ENCODE assay signal across 23 cellular contexts in genomic region chr16:88680554-88681083, GRCh38. TPM values are rescaled to one million over a fixed set of nuclear protein-coding genes. Genes with fewer than 3 reads are reported as not detected.
DNase-seq lines count a peak whose midpoint lies in the region; ATAC-seq, FAIRE-seq and TF ChIP-seq lines count a peak whose summit lies in the region.
"Had no signal": no experiment of that assay in that cellular context is flagged by ENCODE, and none has a peak within 500 bp of the region (broad histone marks: within the 10 kb centered on the region; RNA-seq: fewer than 3 reads in every experiment).

No MANE protein-coding gene starts in this region.

- peaks cover 23 to 49% (median 37%) of the 10 kb centered on the region in 4 donors for H3K4me1 Mint-ChIP-seq in CD4-positive, alpha-beta memory T cell
- H3K4me1 Mint-ChIP-seq in T-cell, result peaks cover 40 to 45% (median 44%) of the 10 kb centered on the region in 3 donors
- H3K4me1 Mint-ChIP-seq: brain had no signal

- peaks cover 37% of the 10 kb centered on the region for H3K36me3 ChIP-seq in CD4-positive, alpha-beta memory T cell (ENCODE audit: insufficient read depth, low read length)
- H3K36me3 ChIP-seq in H1 (ENCODE audit: control insufficient read depth in 2 of 4, insufficient read depth in 4 of 4, low read length in 3 of 4), result no peaks in the 10 kb centered on the region
- H3K36me3 ChIP-seq: tibial artery had no signal

- POLR2A ChIA-PET in CD4-positive, alpha-beta memory T cell (lab: Charles Lee; ENCODE audit: partially characterized antibody), result interaction anchor here (1.7 to 8.0 kb wide), 4 partner anchors 10 to 60 kb away, joined by 4 to 91 read pairs (median 14); partner anchors contain the start of genes CTU2, MVD and RNF166
- POLR2A ChIA-PET in T-cell (lab: Charles Lee) (interaction anchor here (0.6 kb wide), 3 partner anchors 22 to 59 kb away, joined by 3 to 6 read pairs (median 3); no protein-coding TSS in a partner anchor), H1 (lab: Charles Lee; ENCODE audit: partially characterized antibody) (interaction anchor here (1.1 to 2.7 kb wide), 3 partner anchors 8 to 18 kb away, joined by 3 to 9 read pairs (median 3); partner anchors contain the start of gene MVD)

- DNase-seq in CD4-positive, alpha-beta memory T cell, result no peak
- DNase-seq in GM12865 (ENCODE audit: low read depth), result no peak
- no peak for DNase-seq in T-cell
- no peak for DNase-seq in H1 (ENCODE audit: low read depth in 1 of 2, low spot score in 2 of 2)
- DNase-seq in amygdala (lab: John Stamatoyannopoulos, UW), result no peak
- DNase-seq in NCI-H1048 (lab: John Stamatoyannopoulos, UW), result no peak
- no peak for DNase-seq in NCI-H2081 (lab: John Stamatoyannopoulos, UW)
- DNase-seq: activated gamma-delta T cell; AML-193; DMS 273 treated with DMSO at 0.1 percent for 48 hours; NCI-H1694; NCI-H345; NK-92 treated with Interleukin-12 subunit alpha and Interleukin-12 subunit beta, amount 100 ng/mL, for 24 hours; SW 1271; tibial artery had no signal

- H2BK120ac ChIP-seq in H1 (replicated peaks; ENCODE audit: low read depth, low read length), result no peak overlapping the region

- no peak for TF ChIP-seq EP300 in H1 (IDR thresholded peaks at IDR 0.05; ENCODE audit: borderline replicate concordance in 1 of 2, low read depth in 2 of 2, low read length in 2 of 2)

- H2BK15ac ChIP-seq in H1 (ENCODE audit: low read length), result no peak overlapping the region

- H3K14ac ChIP-seq in H1 (ENCODE audit: insufficient read length), result no peak overlapping the region

- ATAC-seq in T-cell (replicated peaks in 1 of 4), result no peak
- no peak for ATAC-seq in GM19035 (IDR thresholded peaks at IDR 0.05; ENCODE audit: unreplicated experiment)

- intact Hi-C loops in CD4-positive, alpha-beta memory T cell (cut with micrococcal nuclease), result loop anchor here (1.0 kb wide), 1 partner anchor 21 kb away; no protein-coding TSS in a partner anchor

- no peaks in the 10 kb centered on the region for H3K9me3 Mint-ChIP-seq in CD4-positive, alpha-beta memory T cell
- no peaks in the 10 kb centered on the region for H3K9me3 Mint-ChIP-seq in T-cell
- H3K9me3 Mint-ChIP-seq: brain, neural crest cell had no signal

- H3K4me3 Mint-ChIP-seq in CD4-positive, alpha-beta memory T cell, result peak overlapping the region in 7 of 8 donors; percentile 35 to 90 (median 74)
- peak overlapping the region in 1 of 3 donors; percentile 72 for H3K4me3 Mint-ChIP-seq in T-cell
- H3K4me3 Mint-ChIP-seq: brain, neural crest cell had no signal

- no peak for TF ChIP-seq RAD21 in H1 (IDR thresholded peaks at IDR 0.05 in 1 of 2, conservative IDR thresholded peaks at IDR 0.05 in 1 of 2; ENCODE audit: low read depth in 2 of 2, low read length in 2 of 2)

- no peaks in the 10 kb centered on the region for H3K79me2 ChIP-seq in H1 (ENCODE audit: control insufficient read depth in 1 of 2, insufficient read depth in 2 of 2, low read length in 2 of 2)

- TF ChIP-seq POLR2A in H1 (IDR thresholded peaks at IDR 0.05; ENCODE audit: control extremely low read depth in 1 of 2, low read depth in 2 of 2, low read length in 2 of 2), result no peak

- H3K27me3 ChIP-seq in CD4-positive, alpha-beta memory T cell (ENCODE audit: insufficient read depth, low read length), result no peaks in the 10 kb centered on the region
- H3K27me3 ChIP-seq in H1 (replicated peaks in 1 of 4; ENCODE audit: control insufficient read depth in 3 of 4, extremely low read depth in 1 of 4, insufficient read depth in 3 of 4, low read length in 3 of 4), result peaks cover 0 to 2% (median 0%) of the 10 kb centered on the region in 4 experiments; a peak in 1 of 7 replicates

- H3K27me3 Mint-ChIP-seq in CD4-positive, alpha-beta memory T cell, result no peaks in the 10 kb centered on the region
- no peaks in the 10 kb centered on the region for H3K27me3 Mint-ChIP-seq in T-cell

- H2AFZ ChIP-seq in H1 (ENCODE audit: low read length), result no peak overlapping the region

- no peak overlapping the region for H3K56ac ChIP-seq in H1 (replicated peaks; ENCODE audit: insufficient read length, low read depth, low read length)

- H3K18ac ChIP-seq in H1 (ENCODE audit: extremely low read depth, low read length), result no peak overlapping the region

- H3K4me1 ChIP-seq in CD4-positive, alpha-beta memory T cell (ENCODE audit: insufficient read depth, low read length), result peaks cover 45% of the 10 kb centered on the region
- H3K4me1 ChIP-seq in H1 (replicated peaks in 1 of 4; ENCODE audit: control insufficient read depth in 3 of 4, insufficient read depth in 4 of 4, low read length in 3 of 4), result peaks cover 0 to 5% (median 1%) of the 10 kb centered on the region in 4 experiments; a peak in 2 of 7 replicates

- peak overlapping the region in 6 of 7 donors; percentile 91 to 98 (median 94) for H3K27ac Mint-ChIP-seq in CD4-positive, alpha-beta memory T cell
- peak overlapping the region; percentile 94 to 97 for H3K27ac Mint-ChIP-seq in T-cell
- H3K27ac Mint-ChIP-seq: brain had no signal

- no peak overlapping the region for H2AK5ac ChIP-seq in H1 (ENCODE audit: low read depth, low read length)

- peaks cover 3 to 22% of the 10 kb centered on the region in 2 donors for H3K36me3 Mint-ChIP-seq in CD4-positive, alpha-beta memory T cell
- H3K36me3 Mint-ChIP-seq in T-cell, result no peaks in the 10 kb centered on the region
- H3K36me3 Mint-ChIP-seq: brain had no signal

- H3K4me3 ChIP-seq in CD4-positive, alpha-beta memory T cell (ENCODE audit: low read length in 2 of 2), result no peak overlapping the region
- H3K4me3 ChIP-seq in GM12865 (ENCODE audit: low read depth, low read length), result peak overlapping the region; percentile 39
- H3K4me3 ChIP-seq in H1 (ENCODE audit: extremely low read depth in 1 of 4, insufficient read depth in 2 of 4, low read depth in 3 of 4, low read length in 4 of 4), result no peak overlapping the region
- H3K4me3 ChIP-seq: tibial artery had no signal

- no peaks in the 10 kb centered on the region for H3K9me3 ChIP-seq in CD4-positive, alpha-beta memory T cell (ENCODE audit: control insufficient read depth in 1 of 2, low read length in 2 of 2)
- no peaks in the 10 kb centered on the region for H3K9me3 ChIP-seq in H1 (ENCODE audit: insufficient read depth in 2 of 2, low read depth in 1 of 2, low read length in 1 of 2)
- H3K9me3 ChIP-seq: tibial artery had no signal

- WGBS in H1 (ENCODE audit: extremely low coverage in 1 of 2, insufficient coverage in 1 of 2, insufficient read length in 1 of 2, insufficient replicate concordance in 2 of 2, low coverage in 1 of 2, low lambda C conversion rate in 2 of 2, missing lambda C conversion rate in 1 of 2), 2 experiments, result 89% methylated on average over 5 of the region's 5 CpGs; no CpG with 5 or more reads in 1 of the 2 experiments

- CTCF ChIA-PET in CD4-positive, alpha-beta memory T cell (lab: Charles Lee; ENCODE audit: partially characterized antibody), result interaction anchor here (0.8 to 2.2 kb wide), 7 partner anchors 9 to 81 kb away, joined by 3 to 10 read pairs (median 3); no protein-coding TSS in a partner anchor
- CTCF ChIA-PET in T-cell (lab: Charles Lee) (interaction anchor here in 1 of 2 donors (0.5 to 0.6 kb wide), 2 partner anchors 26 to 79 kb away, joined by 3 read pairs; partner anchors contain the start of genes CTU2 and RNF166), H1 (lab: Charles Lee; ENCODE audit: partially characterized antibody) (interaction anchor here (0.6 to 2.8 kb wide), 15 partner anchors 9 to 1725 kb away, joined by 3 to 33 read pairs (median 4); partner anchors contain the start of gene MVD)

- no peak overlapping the region for H3K9ac ChIP-seq in H1 (replicated peaks in 1 of 4; ENCODE audit: extremely low read depth in 1 of 4, low read depth in 3 of 4, low read length in 3 of 4)

- H3K23ac ChIP-seq in H1 (ENCODE audit: insufficient read length), result no peak overlapping the region

- no peak overlapping the region for H3K4me2 ChIP-seq in H1 (ENCODE audit: insufficient read depth in 1 of 2, low read depth in 2 of 2, low read length in 2 of 2)

- no peak overlapping the region for H2BK12ac ChIP-seq in H1 (ENCODE audit: low read depth, low read length)

- H3K4ac ChIP-seq in H1 (replicated peaks; ENCODE audit: insufficient read length, low read depth, low read length), result no peak overlapping the region

- H3K27ac ChIP-seq in CD4-positive, alpha-beta memory T cell (ENCODE audit: low read depth, low read length), result peak overlapping the region; percentile 58
- H3K27ac ChIP-seq in H1 (ENCODE audit: low read depth, low read length), result no peak overlapping the region
- H3K27ac ChIP-seq: tibial artery had no signal

- no peak overlapping the region for H4K5ac ChIP-seq in H1 (ENCODE audit: insufficient read length, low read depth, low read length)

- H4K20me1 ChIP-seq in H1 (replicated peaks in 1 of 2; ENCODE audit: control insufficient read depth in 1 of 2, insufficient read depth in 2 of 2, low read length in 2 of 2), result peaks cover 0 to 2% of the 10 kb centered on the region in 2 experiments

- H4K91ac ChIP-seq in H1 (replicated peaks; ENCODE audit: insufficient read length, low read length), result no peak overlapping the region

- H4K8ac ChIP-seq in H1 (ENCODE audit: extremely low read depth, insufficient read depth, low read length), result no peak overlapping the region

- H2BK20ac ChIP-seq in H1 (ENCODE audit: low read length), result 0 out of 2 replicates have a peak overlapping the region, but pooled peaks have one; percentile 48

- H2BK5ac ChIP-seq in H1 (ENCODE audit: low read depth, low read length), result no peak overlapping the region

- no peak for FAIRE-seq in H1 (lab: Jason Lieb, UNC)
- FAIRE-seq: colon, endothelial cell of umbilical vein, HTR-8/SVneo had no signal

- H3K23me2 ChIP-seq in H1 (ENCODE audit: low read depth, low read length), result peaks cover 6% of the 10 kb centered on the region; the same call in 1 of the 2 replicates

- no peak for TF ChIP-seq CTCF in GM12865 (IDR thresholded peaks at IDR 0.05; ENCODE audit: insufficient read depth, low read depth, low read length, missing control alignments)
- no peak for TF ChIP-seq CTCF in H1 (IDR thresholded peaks at IDR 0.05; ENCODE audit: control extremely low read depth in 1 of 3, insufficient read depth in 1 of 3, low read depth in 1 of 3, low read length in 3 of 3)

- no peaks in the 10 kb centered on the region for H3K79me1 ChIP-seq in H1 (ENCODE audit: low read depth, low read length)

RNA-seq across cellular contexts. Expression of gene SNAI3, which starts 5.7 kb away (rescaled TPM):
- 10 to 100 TPM; 14.0 to 15.7 TPM for total RNA-seq in CD4-positive, alpha-beta memory T cell
- 10 to 100 TPM; 11.6 to 22.9 TPM for polyA plus RNA-seq in CD4-positive, alpha-beta memory T cell
- 10 to 100 TPM in 3 of 5 donors, 1 to 10 TPM in 2; 5.2 to 20.4 (median 17.2) TPM for total RNA-seq in T-cell
- total RNA-seq in H1 (2021; fragmentation: NEBNext Ultra II Directional; extraction: Animal tissue kit (Norgen Biotek cat#: 25700)), result 8.5 and 8.7 TPM in 2 replicates
- polyA plus RNA-seq in H1 (2011; rRNA removed), result 13.3 and 15.8 TPM in 2 replicates
- 9.4 TPM for polyA plus RNA-seq in H1 (2011; cell fraction: cytosol; rRNA removed)
- 11.3 TPM for polyA plus RNA-seq in H1 (2011; cell fraction: nucleus; rRNA removed)
- 5.5 to 8.7 TPM (median 8.3 TPM) in 4 replicates for polyA plus RNA-seq in H1 (2012, experiment 1 of 2)
- polyA plus RNA-seq in H1 (2012, experiment 2 of 2), result 9.6 TPM
- 9.0 TPM for polyA plus RNA-seq in H1 (2013, experiment 1 of 2)
- polyA plus RNA-seq in H1 (2013, experiment 2 of 2), result 9.0 TPM
- polyA minus RNA-seq in H1 (2011; rRNA and poly(A)+ RNA removed), result 4.3 and 5.2 TPM in 2 replicates
- polyA minus RNA-seq in H1 (2011; cell fraction: cytosol; rRNA and poly(A)+ RNA removed), result 7.3 TPM
- polyA minus RNA-seq in H1 (2011; cell fraction: nucleus; rRNA and poly(A)+ RNA removed), result 4.7 TPM
- total RNA-seq: fibroblast of villous mesenchyme, M059J, neural crest cell had no signal

RNA-seq across cellular contexts. Expression of gene MVD, which starts 17.7 kb away (rescaled TPM):
- total RNA-seq in CD4-positive, alpha-beta memory T cell, result 10 to 100 TPM; 49.2 to 57.0 TPM
- polyA plus RNA-seq in CD4-positive, alpha-beta memory T cell, result 10 to 100 TPM; 15.6 to 22.7 TPM
- total RNA-seq in T-cell, result 10 to 100 TPM; 52.3 to 81.4 (median 63.4) TPM
- 77.3 and 80.6 TPM in 2 replicates for total RNA-seq in H1 (2021; fragmentation: NEBNext Ultra II Directional; extraction: Animal tissue kit (Norgen Biotek cat#: 25700))
- polyA plus RNA-seq in H1 (2011; rRNA removed), result 47.2 and 72.1 TPM in 2 replicates
- polyA plus RNA-seq in H1 (2011; cell fraction: cytosol; rRNA removed), result 74.6 TPM
- 130 TPM for polyA plus RNA-seq in H1 (2011; cell fraction: nucleus; rRNA removed)
- polyA plus RNA-seq in H1 (2012, experiment 1 of 2), result 52.7 to 95.2 TPM (median 88.5 TPM) in 4 replicates
- 64.7 TPM for polyA plus RNA-seq in H1 (2012, experiment 2 of 2)
- 71.4 TPM for polyA plus RNA-seq in H1 (2013, experiment 1 of 2)
- 71.3 TPM for polyA plus RNA-seq in H1 (2013, experiment 2 of 2)
- 15.9 and 21.7 TPM in 2 replicates for polyA minus RNA-seq in H1 (2011; rRNA and poly(A)+ RNA removed)
- 39.8 TPM for polyA minus RNA-seq in H1 (2011; cell fraction: cytosol; rRNA and poly(A)+ RNA removed)
- 41.1 TPM for polyA minus RNA-seq in H1 (2011; cell fraction: nucleus; rRNA and poly(A)+ RNA removed)

RNA-seq across cellular contexts. Expression of gene RNF166, which starts 25.6 kb away (rescaled TPM):
- 100 to 1,000 TPM; 129 to 137 TPM for total RNA-seq in CD4-positive, alpha-beta memory T cell
- polyA plus RNA-seq in CD4-positive, alpha-beta memory T cell, result 10 to 100 TPM; 90.5 to 92.9 TPM
- total RNA-seq in T-cell, result 100 to 1,000 TPM; 246 to 369 (median 264) TPM
- total RNA-seq in H1 (2021; fragmentation: NEBNext Ultra II Directional; extraction: Animal tissue kit (Norgen Biotek cat#: 25700)), result 28.7 and 31.2 TPM in 2 replicates
- polyA plus RNA-seq in H1 (2011; rRNA removed), result 29.8 and 36.6 TPM in 2 replicates
- polyA plus RNA-seq in H1 (2011; cell fraction: cytosol; rRNA removed), result 33.3 TPM
- 86.5 TPM for polyA plus RNA-seq in H1 (2011; cell fraction: nucleus; rRNA removed)
- polyA plus RNA-seq in H1 (2012, experiment 1 of 2), result 11.9 to 24.8 TPM (median 22.4 TPM) in 4 replicates
- 21.8 TPM for polyA plus RNA-seq in H1 (2012, experiment 2 of 2)
- polyA plus RNA-seq in H1 (2013, experiment 1 of 2), result 24.2 TPM
- polyA plus RNA-seq in H1 (2013, experiment 2 of 2), result 22.1 TPM
- polyA minus RNA-seq in H1 (2011; rRNA and poly(A)+ RNA removed), result 11.7 and 12.3 TPM in 2 replicates
- 23.6 TPM for polyA minus RNA-seq in H1 (2011; cell fraction: cytosol; rRNA and poly(A)+ RNA removed)
- polyA minus RNA-seq in H1 (2011; cell fraction: nucleus; rRNA and poly(A)+ RNA removed), result 24.6 TPM

RNA-seq across cellular contexts. Expression of gene CTU2, which starts 25.7 kb away (rescaled TPM):
- total RNA-seq in CD4-positive, alpha-beta memory T cell, result 10 to 100 TPM; 20.4 to 21.1 TPM
- 10 to 100 TPM; 11.5 to 13.6 TPM for polyA plus RNA-seq in CD4-positive, alpha-beta memory T cell
- 10 to 100 TPM; 30.1 to 39.5 (median 38.6) TPM for total RNA-seq in T-cell
- 42.9 and 49.7 TPM in 2 replicates for total RNA-seq in H1 (2021; fragmentation: NEBNext Ultra II Directional; extraction: Animal tissue kit (Norgen Biotek cat#: 25700))
- 32.7 and 45.4 TPM in 2 replicates for polyA plus RNA-seq in H1 (2011; rRNA removed)
- polyA plus RNA-seq in H1 (2011; cell fraction: cytosol; rRNA removed), result 29.7 TPM
- polyA plus RNA-seq in H1 (2011; cell fraction: nucleus; rRNA removed), result 60.2 TPM
- 22.3 to 36.0 TPM (median 28.1 TPM) in 4 replicates for polyA plus RNA-seq in H1 (2012, experiment 1 of 2)
- polyA plus RNA-seq in H1 (2012, experiment 2 of 2), result 31.0 TPM
- polyA plus RNA-seq in H1 (2013, experiment 1 of 2), result 62.2 TPM
- polyA plus RNA-seq in H1 (2013, experiment 2 of 2), result 60.5 TPM
- 10.7 and 10.9 TPM in 2 replicates for polyA minus RNA-seq in H1 (2011; rRNA and poly(A)+ RNA removed)
- 19.5 TPM for polyA minus RNA-seq in H1 (2011; cell fraction: cytosol; rRNA and poly(A)+ RNA removed)
- 20.0 TPM for polyA minus RNA-seq in H1 (2011; cell fraction: nucleus; rRNA and poly(A)+ RNA removed)

RNA-seq across cellular contexts. Expression of gene CYBA, which starts 29.8 kb away (rescaled TPM):
- 100 to 1,000 TPM; 383 to 386 TPM for total RNA-seq in CD4-positive, alpha-beta memory T cell
- 1,000 to 10,000 TPM in 1 of 2 donors, 100 to 1,000 TPM in 1; 689 to 1,286 TPM for polyA plus RNA-seq in CD4-positive, alpha-beta memory T cell
- 100 to 1,000 TPM; 271 to 456 (median 403) TPM for total RNA-seq in T-cell
- total RNA-seq in H1 (2021; fragmentation: NEBNext Ultra II Directional; extraction: Animal tissue kit (Norgen Biotek cat#: 25700)), result 136 and 161 TPM in 2 replicates
- 254 and 340 TPM in 2 replicates for polyA plus RNA-seq in H1 (2011; rRNA removed)
- polyA plus RNA-seq in H1 (2011; cell fraction: cytosol; rRNA removed), result 233 TPM
- 322 TPM for polyA plus RNA-seq in H1 (2011; cell fraction: nucleus; rRNA removed)
- polyA plus RNA-seq in H1 (2012, experiment 1 of 2), result 69.1 to 193 TPM (median 184 TPM) in 4 replicates
- polyA plus RNA-seq in H1 (2012, experiment 2 of 2), result 245 TPM
- polyA plus RNA-seq in H1 (2013, experiment 1 of 2), result 267 TPM
- polyA plus RNA-seq in H1 (2013, experiment 2 of 2), result 285 TPM
- polyA minus RNA-seq in H1 (2011; rRNA and poly(A)+ RNA removed), result 41.6 and 53.9 TPM in 2 replicates
- 80.0 TPM for polyA minus RNA-seq in H1 (2011; cell fraction: cytosol; rRNA and poly(A)+ RNA removed)
- 68.6 TPM for polyA minus RNA-seq in H1 (2011; cell fraction: nucleus; rRNA and poly(A)+ RNA removed)
- total RNA-seq: M059J had no signal
